In the genomic region with DNA sequence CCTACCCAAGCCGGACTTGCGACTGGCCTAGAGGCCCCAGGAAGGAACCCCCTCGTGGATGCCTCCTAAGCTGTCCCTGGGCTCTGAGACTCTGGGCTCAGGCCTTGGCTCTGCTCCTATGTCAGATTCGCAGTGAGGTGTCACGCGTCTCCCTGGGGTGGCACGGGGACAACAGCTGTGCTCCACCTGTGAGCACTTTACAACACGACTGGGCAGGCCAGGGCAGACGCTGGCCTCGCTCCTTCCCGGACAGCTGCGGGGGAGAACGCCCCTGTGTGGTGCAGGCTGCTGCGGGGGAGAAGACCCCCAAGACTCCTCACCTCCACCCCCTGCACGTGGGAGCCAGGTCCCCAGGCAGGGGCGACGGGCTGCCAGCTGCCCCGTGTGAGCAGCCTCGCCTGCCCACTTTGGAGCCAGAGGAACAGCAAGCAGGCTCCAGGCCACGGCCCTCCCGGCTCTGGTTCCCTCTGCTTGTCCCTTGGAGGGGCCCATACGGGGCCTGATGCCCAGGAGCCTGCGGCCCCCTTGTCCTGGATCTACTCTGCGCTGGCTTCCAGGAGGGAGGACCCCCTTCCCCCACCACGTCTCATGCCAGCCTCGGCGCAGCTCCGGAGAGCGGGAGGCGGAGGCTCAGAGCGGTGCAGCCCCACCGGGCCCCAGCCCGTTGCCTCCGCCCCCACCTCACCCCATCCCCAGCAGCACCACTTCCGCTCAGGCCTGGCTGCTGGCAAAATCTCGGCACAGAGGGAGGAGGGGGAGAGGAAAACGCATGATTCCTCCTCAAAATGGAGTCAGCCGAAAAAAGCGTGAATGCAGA, we compare ENCODE assay signal across 8 cellular contexts. TPM values are rescaled to one million over a fixed set of nuclear protein-coding genes. Genes with fewer than 3 reads are reported as not detected.
A peak's percentile ranks its signal among the peaks of the same experiment; 100 is the strongest.
DNase-seq lines count a peak whose midpoint lies in the region; FAIRE-seq and TF ChIP-seq lines count a peak whose summit lies in the region.

No MANE protein-coding gene starts in this region.

- peaks cover 51% of the 10 kb centered on the region for H3K27me3 ChIP-seq in left ventricle myocardium inferior (ENCODE audit: low read depth)

- no peaks in the 10 kb centered on the region for H3K36me3 ChIP-seq in left ventricle myocardium inferior

- DNase-seq in NCI-H2171 (lab: John Stamatoyannopoulos, UW) (peak; percentile 54), left ventricle myocardium inferior (no peak), NCI-H526 (lab: John Stamatoyannopoulos, UW) (no peak), NCI-H2227 treated with DMSO at 0.1 percent for 48 hours (lab: John Stamatoyannopoulos, UW) (no peak), KG1 (lab: John Stamatoyannopoulos, UW) (no peak), frontal cortex (ENCODE audit: low spot score in 2 of 2) (no peak)
- DNase-seq in activated T-cell treated with anti-CD3 and anti-CD28 coated beads, Interleukin-2, amount 50 U/mL, for 48 hours = peak; percentile 74 to 79
- peak; percentile 24 to 41 for DNase-seq in stimulated activated CD4-positive, alpha-beta T cell treated with anti-CD3 and anti-CD28 coated beads, Interleukin-1b, Interleukin-23, amount 100 ng/mL, for 1 hour (ENCODE audit: low read depth in 2 of 2)

- TF ChIP-seq CTCF in left ventricle myocardium inferior (IDR thresholded peaks at IDR 0.05; ENCODE audit: borderline replicate concordance) = no peak

- intact Hi-C loops in left ventricle myocardium inferior (cut with micrococcal nuclease) = no loop called here

- H3K9me3 ChIP-seq in left ventricle myocardium inferior (replicated peaks) = no peaks in the 10 kb centered on the region

- peaks cover 15% of the 10 kb centered on the region for H3K4me1 ChIP-seq in left ventricle myocardium inferior

- peak overlapping the region; percentile 48 for H3K4me3 ChIP-seq in left ventricle myocardium inferior

- FAIRE-seq in frontal cortex (lab: Jason Lieb, UNC) = no peak

- no peak overlapping the region for H3K27ac ChIP-seq in left ventricle myocardium inferior (replicated peaks)

RNA-seq across cellular contexts. Expression of gene SARDH, which starts 36.0 kb away (rescaled TPM):
- total RNA-seq in left ventricle myocardium inferior = 0.63 TPM
- total RNA-seq in frontal cortex = 1.6 TPM

Comparison
In these comparisons a context has a peak if more than half of its experiments do, and no peak if none do; other contexts are left out.
1. DNase-seq: peak in NCI-H2171 (single experiment), activated T-cell treated with anti-CD3 and anti-CD28 coated beads, Interleukin-2, amount 50 U/mL, for 48 hours (2 of 2) and stimulated activated CD4-positive, alpha-beta T cell treated with anti-CD3 and anti-CD28 coated beads, Interleukin-1b, Interleukin-23, amount 100 ng/mL, for 1 hour (2 of 2); none in left ventricle myocardium inferior (single experiment), NCI-H526 (0 of 2), NCI-H2227 treated with DMSO at 0.1 percent for 48 hours (single experiment), KG1 (single experiment) and frontal cortex (0 of 2).